Comparison of ENCODE assay signal across 17 cellular contexts in the genomic region with DNA sequence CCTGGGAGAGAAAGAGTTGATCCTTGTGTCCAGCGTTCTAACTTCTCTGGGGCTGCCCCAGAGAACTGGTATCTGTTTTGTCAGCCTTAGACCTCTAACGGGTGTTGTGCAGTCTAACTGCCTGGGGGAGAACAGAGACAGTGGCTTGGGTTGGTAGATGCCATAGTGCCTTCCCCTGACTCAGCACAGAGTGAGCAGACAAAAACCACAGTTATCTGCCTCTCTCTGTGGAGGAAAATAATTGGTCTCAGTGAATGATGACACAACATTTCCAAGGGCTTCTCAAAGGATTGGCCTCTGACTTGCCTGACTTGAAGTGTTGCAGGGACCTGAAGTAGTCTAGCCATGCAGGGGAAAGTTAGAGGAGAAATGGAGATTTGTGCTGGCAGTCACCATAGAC.
A peak's percentile ranks its signal among the peaks of the same experiment; 100 is the strongest.
DNase-seq lines count a peak whose midpoint lies in the region; ATAC-seq and TF ChIP-seq lines count a peak whose summit lies in the region.
"Had no signal": no experiment of that assay in that cellular context is flagged by ENCODE, and none has a peak within 500 bp of the region (broad histone marks: within the 10 kb centered on the region; RNA-seq: fewer than 3 reads in every experiment).

No MANE protein-coding gene starts in this region.

- H3K27ac Mint-ChIP-seq in glutamatergic neuron (ENCODE audit: unreplicated experiment), result no peak overlapping the region
- H3K27ac Mint-ChIP-seq: activated CD8-positive, alpha-beta memory T cell treated with anti-CD3 and anti-CD28 coated beads, Interleukin-2, amount 10 ng/mL, durations not matched to agents 7 days and 5 days had no signal

- H3K4me1 ChIP-seq in GM23248 (ENCODE audit: insufficient read depth) (0 out of 2 replicates have a peak, but pooled peaks cover 11% of the 10 kb centered on the region), fibroblast of lung (ENCODE audit: control insufficient read depth, extremely low read depth, insufficient read depth, low read length) (no peaks in the 10 kb centered on the region), smooth muscle cell (ENCODE audit: low read depth) (no peaks in the 10 kb centered on the region)
- H3K4me1 ChIP-seq: Caco-2 had no signal

- H3K27me3 ChIP-seq in GM23248 (replicated peaks; ENCODE audit: insufficient read depth) (no peaks in the 10 kb centered on the region), fibroblast of lung (ENCODE audit: control insufficient read depth, insufficient read depth, low read length) (no peaks in the 10 kb centered on the region), smooth muscle cell (ENCODE audit: low read depth) (no peaks in the 10 kb centered on the region)

- H3K4me3 Mint-ChIP-seq in glutamatergic neuron (ENCODE audit: unreplicated experiment), result no peak overlapping the region
- H3K4me3 Mint-ChIP-seq: activated CD8-positive, alpha-beta memory T cell treated with anti-CD3 and anti-CD28 coated beads, Interleukin-2, amount 10 ng/mL, durations not matched to agents 7 days and 5 days had no signal

- in situ Hi-C loops in GM23248 (cut with MboI), result no loop called here

- H3K36me3 ChIP-seq in GM23248 (ENCODE audit: low read depth) (no peaks in the 10 kb centered on the region), fibroblast of lung (ENCODE audit: control insufficient read depth, insufficient read depth, low read length) (no peaks in the 10 kb centered on the region), smooth muscle cell (ENCODE audit: low read depth) (peaks cover 3% of the 10 kb centered on the region)

- H4K20me1 ChIP-seq in GM23248 (ENCODE audit: insufficient read depth), result no peaks in the 10 kb centered on the region
- no peaks in the 10 kb centered on the region for H4K20me1 ChIP-seq in fibroblast of lung (ENCODE audit: control insufficient read depth, extremely low read depth, insufficient read depth, low read length)
- no peaks in the 10 kb centered on the region for H4K20me1 ChIP-seq in smooth muscle cell (ENCODE audit: low read depth)

- no peak for ATAC-seq in HG03280 (IDR thresholded peaks at IDR 0.05; ENCODE audit: unreplicated experiment)
- ATAC-seq: activated CD8-positive, alpha-beta memory T cell treated with anti-CD3 and anti-CD28 coated beads, Interleukin-2, amount 10 ng/mL, durations not matched to agents 7 days and 5 days had no signal

- H3K9me3 Mint-ChIP-seq in glutamatergic neuron (ENCODE audit: unreplicated experiment), result peaks cover 2% of the 10 kb centered on the region

- H3K9ac ChIP-seq in GM23248 (no peak overlapping the region), fibroblast of lung (ENCODE audit: insufficient read depth, low read length) (no peak overlapping the region), smooth muscle cell (ENCODE audit: low read depth) (no peak overlapping the region)

- H3K9me3 ChIP-seq in GM23248 (ENCODE audit: low read depth) (no peaks in the 10 kb centered on the region), fibroblast of lung (ENCODE audit: control insufficient read depth, insufficient read depth, low read depth, low read length) (no peaks in the 10 kb centered on the region), smooth muscle cell (replicated peaks; ENCODE audit: low read depth) (peaks cover 4% of the 10 kb centered on the region)
- H3K9me3 ChIP-seq: Caco-2 had no signal

- H3K4me1 Mint-ChIP-seq in glutamatergic neuron (ENCODE audit: low read depth, unreplicated experiment), result no peaks in the 10 kb centered on the region
- H3K4me1 Mint-ChIP-seq: activated CD8-positive, alpha-beta memory T cell treated with anti-CD3 and anti-CD28 coated beads, Interleukin-2, amount 10 ng/mL, durations not matched to agents 7 days and 5 days had no signal

- H3K27ac ChIP-seq in GM23248, result peak overlapping the region; percentile 57
- H3K27ac ChIP-seq in fibroblast of lung (ENCODE audit: insufficient read depth, low read length), result no peak overlapping the region
- peak overlapping the region; percentile 57 for H3K27ac ChIP-seq in smooth muscle cell (ENCODE audit: low read depth)
- H3K27ac ChIP-seq: VCaP had no signal

- 57 to 65% methylated on average over 2 of the region's 2 CpGs for WGBS in GM23248 (ENCODE audit: low coverage in 1 of 2, low lambda C conversion rate in 2 of 2, missing lambda C conversion rate in 2 of 2), 2 experiments
- WGBS in smooth muscle cell (ENCODE audit: low lambda C conversion rate), result 50% methylated on average over 2 of the region's 2 CpGs

- H3K36me3 Mint-ChIP-seq in glutamatergic neuron (ENCODE audit: unreplicated experiment), result peaks cover 9% of the 10 kb centered on the region

- H3K4me3 ChIP-seq in GM23248 (no peak overlapping the region), fibroblast of lung (replicated peaks in 1 of 4; ENCODE audit: control extremely low read depth in 1 of 4, insufficient read depth in 1 of 4, low read depth in 3 of 4, low read length in 4 of 4) (no peak overlapping the region), smooth muscle cell (no peak overlapping the region)
- H3K4me3 ChIP-seq: skin epidermis had no signal

- peaks cover 4% of the 10 kb centered on the region for H3K27me3 Mint-ChIP-seq in glutamatergic neuron (ENCODE audit: unreplicated experiment)

- H3F3A ChIP-seq in GM23248 (ENCODE audit: insufficient read depth), result no peaks in the 10 kb centered on the region
- H3F3A ChIP-seq in smooth muscle cell (ENCODE audit: low read depth), result no peaks in the 10 kb centered on the region

- TF ChIP-seq CTCF in fibroblast of lung (conservative IDR thresholded peaks at IDR 0.05 in 1 of 2, IDR thresholded peaks at IDR 0.05 in 1 of 2; ENCODE audit: low read depth in 1 of 2, low read length in 2 of 2) (no peak), smooth muscle cell (IDR thresholded peaks at IDR 0.05; ENCODE audit: borderline replicate concordance, insufficient read depth, poor library complexity, severe bottlenecking) (no peak), glutamatergic neuron (IDR thresholded peaks at IDR 0.05; ENCODE audit: partially characterized antibody, unreplicated experiment) (no peak)

- DNase-seq in GM23248 (peak; percentile 87), RPMI7951 (ENCODE audit: low read depth) (peak; percentile 99), fibroblast of lung (ENCODE audit: low read depth in 2 of 2) (peak; percentile 9 to 82), smooth muscle cell (lab: John Stamatoyannopoulos, UW; ENCODE audit: unreplicated experiment) (no peak), glutamatergic neuron (no peak), DMS153 treated with DMSO at 0.1 percent for 48 hours (lab: John Stamatoyannopoulos, UW; ENCODE audit: unreplicated experiment) (no peak)
- DNase-seq: activated CD8-positive, alpha-beta memory T cell treated with anti-CD3 and anti-CD28 coated beads, Interleukin-2, amount 10 ng/mL, durations not matched to agents 7 days and 5 days; activated naive CD4-positive, alpha-beta T cell treated with Interleukin-2 at 50 U/mL for 16 hours; Caco-2; cerebellar nuclear complex; mesendoderm; NCI-H1930; NCI-H82; SHP77 had no signal

- H3K79me2 ChIP-seq in GM23248 (ENCODE audit: insufficient read depth), result no peaks in the 10 kb centered on the region
- no peaks in the 10 kb centered on the region for H3K79me2 ChIP-seq in fibroblast of lung (ENCODE audit: control insufficient read depth, insufficient read depth, low read length)
- H3K79me2 ChIP-seq in smooth muscle cell (ENCODE audit: low read depth), result no peaks in the 10 kb centered on the region

- no peak overlapping the region for H3K4me2 ChIP-seq in GM23248 (ENCODE audit: unreplicated experiment)
- H3K4me2 ChIP-seq in fibroblast of lung (ENCODE audit: extremely low read depth, insufficient read depth, low read length), result no peak overlapping the region
- H3K4me2 ChIP-seq in smooth muscle cell, result no peak overlapping the region

- H2AFZ ChIP-seq in GM23248 (peak overlapping the region; percentile 65), fibroblast of lung (ENCODE audit: low read length) (peak overlapping the region; percentile 27), smooth muscle cell (ENCODE audit: low read depth) (no peak overlapping the region)

- no peaks in the 10 kb centered on the region for H3K9me2 ChIP-seq in GM23248 (ENCODE audit: insufficient read depth)

Comparison
In these comparisons a context has a peak if more than half of its experiments do, and no peak if none do; other contexts are left out.
1. DNase-seq: peak in GM23248 (single experiment), RPMI7951 (single experiment) and fibroblast of lung (2 of 2); none in smooth muscle cell (single experiment), glutamatergic neuron (single experiment) and DMS153 treated with DMSO at 0.1 percent for 48 hours (single experiment).